Comparison of ENCODE assay signal across 8 cellular contexts in genomic region chr14:22653012-22653621, GRCh38. TPM values are rescaled to one million over a fixed set of nuclear protein-coding genes. Genes with fewer than 3 reads are reported as not detected.
A peak's percentile ranks its signal among the peaks of the same experiment; 100 is the strongest.
DNase-seq lines count a peak whose midpoint lies in the region; ATAC-seq and TF ChIP-seq lines count a peak whose summit lies in the region.

No MANE protein-coding gene starts in this region.

- H3K4me3 ChIP-seq in retinal pigment epithelial cell (ENCODE audit: low read length) = no peak overlapping the region

- peak; percentile 98 for TF ChIP-seq CTCF in retinal pigment epithelial cell (conservative IDR thresholded peaks at IDR 0.05; ENCODE audit: low read depth, low read length)

- no peak for ATAC-seq in GM19395 (IDR thresholded peaks at IDR 0.05; ENCODE audit: unreplicated experiment)

- intact Hi-C loops in head of caudate nucleus (cut with DNase I) = loop anchor here (5.0 kb wide), 1 partner anchor 81 kb away; no protein-coding TSS in a partner anchor

- DNase-seq in SKM-1 treated with dmso at 0.1 percent for 144 hours (lab: John Stamatoyannopoulos, UW; ENCODE audit: unreplicated experiment) = peak; percentile 1
- DNase-seq in SKM-1 (lab: John Stamatoyannopoulos, UW; ENCODE audit: unreplicated experiment) = no peak
- DNase-seq in Kasumi-1 (lab: John Stamatoyannopoulos, UW) = peak; percentile 65 to 83
- DNase-seq in RPMI7951 (ENCODE audit: low read depth) = peak; percentile 78
- DNase-seq in activated gamma-delta T cell treated with anti-CD3 and anti-CD28 coated beads, Interleukin-2, amount 50 U/mL, for 16 hours (ENCODE audit: low read depth) = peak; percentile 36
- peak in 39 of 42 donors; percentile 18 to 79 (median 48) for DNase-seq in head of caudate nucleus
- DNase-seq in retinal pigment epithelial cell (ENCODE audit: low read depth) = peak; percentile 34

RNA-seq across cellular contexts. Expression of gene OR6J1, which starts 9.0 kb away (rescaled TPM):
- not detected in 2 replicates for total RNA-seq in RPMI7951 (2014; rRNA removed; shearing (Covaris generic))

RNA-seq across cellular contexts. Expression of gene ABHD4, which starts 55.0 kb away (rescaled TPM):
- 15.5 and 16.1 TPM in 2 replicates for total RNA-seq in RPMI7951 (2014; rRNA removed; shearing (Covaris generic))
